ENCODE assay signal across 8 cellular contexts in the genomic region with DNA sequence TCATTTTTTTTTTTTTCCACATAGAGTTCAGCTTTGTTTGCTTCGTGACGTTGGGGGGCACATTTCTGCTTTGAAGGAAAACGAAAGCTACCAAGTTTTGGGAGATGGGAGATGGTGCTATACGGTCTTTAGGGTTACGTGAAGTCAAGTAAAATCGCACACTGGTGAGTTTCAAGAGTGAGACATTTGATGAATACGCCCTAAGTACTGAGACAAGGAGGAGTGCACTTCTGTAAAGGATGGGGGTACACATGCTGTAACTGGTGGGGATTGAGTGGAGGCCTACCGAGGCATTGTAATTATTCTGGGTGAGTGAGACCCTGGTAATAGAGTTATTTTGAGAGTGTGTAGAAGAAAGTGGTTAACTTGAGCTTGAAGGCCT. TPM values are rescaled to one million over a fixed set of nuclear protein-coding genes. Genes with fewer than 3 reads are reported as not detected.
DNase-seq lines count a peak whose midpoint lies in the region; ATAC-seq, FAIRE-seq and TF ChIP-seq lines count a peak whose summit lies in the region.

No MANE protein-coding gene starts in this region.

- FAIRE-seq in HTR-8/SVneo (lab: Jason Lieb, UNC), result no peak

- intact Hi-C loops in activated T-helper 2 cell treated with anti-CD3 and anti-CD28 coated beads, Interferon-gamma antibody, Interleukin-2, Interleukin-4, amounts not matched to agents 10 μg/mL and 5 μg/mL and 100 μg/mL, durations not matched to agents 14 hours and 24 hours and 36 hours (cut with micrococcal nuclease), result loop anchor here (2.0 kb wide), 1 partner anchor 394 kb away; the partner anchor contains the start of gene BRWD3
- intact Hi-C loops in left ventricle myocardium superior (cut with micrococcal nuclease), result no loop called here

- H3K27me3 ChIP-seq in HAP-1 (ENCODE audit: low read depth) (no peaks in the 10 kb centered on the region), skeletal muscle satellite cell (ENCODE audit: control insufficient read depth, insufficient read depth, low read length) (no peaks in the 10 kb centered on the region)

- H3K4me3 ChIP-seq in HAP-1 (peak overlapping the region; percentile 68), skeletal muscle satellite cell (ENCODE audit: low read length) (peak overlapping the region; percentile 79)

- H3K4me2 ChIP-seq in skeletal muscle satellite cell (ENCODE audit: low read length), result peak overlapping the region; percentile 74

- no peak for TF ChIP-seq CTCF in 22Rv1 (IDR thresholded peaks at IDR 0.05)

- DNase-seq in HAP-1 (ENCODE audit: low spot score in 2 of 2) (peak in 1 of 2 experiments; percentile 29), left ventricle myocardium superior (no peak), NCI-H2029 (lab: John Stamatoyannopoulos, UW) (no peak), HTR-8/SVneo (ENCODE audit: insufficient read length, low spot score) (no peak)
- no peak for DNase-seq in activated T-helper 2 cell treated with anti-CD3 and anti-CD28 coated beads, Interferon-gamma antibody, Interleukin-2, Interleukin-4, amounts not matched to agents 10 μg/mL and 5 μg/mL and 100 μg/mL, durations not matched to agents 14 hours and 24 hours and 36 hours (ENCODE audit: low spot score)

- H3K9me3 ChIP-seq in HAP-1 (no peaks in the 10 kb centered on the region), skeletal muscle satellite cell (replicated peaks; ENCODE audit: low read length) (no peaks in the 10 kb centered on the region)

- H3K36me3 Mint-ChIP-seq in activated T-helper 2 cell treated with anti-CD3 and anti-CD28 coated beads, Interferon-gamma antibody, Interleukin-2, Interleukin-4, amounts not matched to agents 10 μg/mL and 5 μg/mL and 100 μg/mL, durations not matched to agents 14 hours and 24 hours and 36 hours (ENCODE audit: low read depth), result peaks cover 20% of the 10 kb centered on the region

- peaks cover 38% of the 10 kb centered on the region for H3K4me1 Mint-ChIP-seq in activated T-helper 2 cell treated with anti-CD3 and anti-CD28 coated beads, Interferon-gamma antibody, Interleukin-2, Interleukin-4, amounts not matched to agents 10 μg/mL and 5 μg/mL and 100 μg/mL, durations not matched to agents 14 hours and 24 hours and 36 hours (ENCODE audit: low read depth)

- H3K36me3 ChIP-seq in HAP-1 (replicated peaks) (0 out of 2 replicates have a peak, but pooled peaks cover 3% of the 10 kb centered on the region), skeletal muscle satellite cell (ENCODE audit: insufficient read depth, low read length) (no peaks in the 10 kb centered on the region)

- H3K4me3 Mint-ChIP-seq in activated T-helper 2 cell treated with anti-CD3 and anti-CD28 coated beads, Interferon-gamma antibody, Interleukin-2, Interleukin-4, amounts not matched to agents 10 μg/mL and 5 μg/mL and 100 μg/mL, durations not matched to agents 14 hours and 24 hours and 36 hours (ENCODE audit: low read depth), result peak overlapping the region; percentile 100

- peak overlapping the region; percentile 99 for H3K27ac Mint-ChIP-seq in activated T-helper 2 cell treated with anti-CD3 and anti-CD28 coated beads, Interferon-gamma antibody, Interleukin-2, Interleukin-4, amounts not matched to agents 10 μg/mL and 5 μg/mL and 100 μg/mL, durations not matched to agents 14 hours and 24 hours and 36 hours

- H3K4me1 ChIP-seq in HAP-1 (peaks cover 7% of the 10 kb centered on the region; the same call in 1 of the 2 replicates), skeletal muscle satellite cell (ENCODE audit: control insufficient read depth, insufficient read depth, low read length) (no peaks in the 10 kb centered on the region)

- in situ Hi-C loops in HAP-1 (cut with MboI; ENCODE audit: low sequenced_read_pairs), result no loop called here

- no peaks in the 10 kb centered on the region for H3K9me3 Mint-ChIP-seq in activated T-helper 2 cell treated with anti-CD3 and anti-CD28 coated beads, Interferon-gamma antibody, Interleukin-2, Interleukin-4, amounts not matched to agents 10 μg/mL and 5 μg/mL and 100 μg/mL, durations not matched to agents 14 hours and 24 hours and 36 hours

- ATAC-seq in left ventricle myocardium superior (peak; percentile 41), esophagus mucosa (no peak)

- peak overlapping the region; percentile 73 for H3K27ac ChIP-seq in 22Rv1

- no peaks in the 10 kb centered on the region for H3K27me3 Mint-ChIP-seq in activated T-helper 2 cell treated with anti-CD3 and anti-CD28 coated beads, Interferon-gamma antibody, Interleukin-2, Interleukin-4, amounts not matched to agents 10 μg/mL and 5 μg/mL and 100 μg/mL, durations not matched to agents 14 hours and 24 hours and 36 hours (ENCODE audit: low read depth)

- H3K9ac ChIP-seq in skeletal muscle satellite cell (ENCODE audit: low read depth, low read length), result peak overlapping the region; percentile 90

RNA-seq across cellular contexts. Expression of gene SH3BGRL, which starts 0.5 kb away (rescaled TPM):
- total RNA-seq in activated T-helper 2 cell treated with anti-CD3 and anti-CD28 coated beads, Interferon-gamma antibody, Interleukin-2, Interleukin-4, amounts not matched to agents 10 μg/mL and 5 μg/mL and 100 μg/mL, durations not matched to agents 14 hours and 24 hours and 36 hours, result 52.8 and 53.0 TPM in 2 replicates
- total RNA-seq in left ventricle myocardium superior (25.6 TPM), esophagus mucosa (37.8 TPM)
- total RNA-seq in skeletal muscle satellite cell (2012; rRNA removed), result 34.5 and 35.6 TPM in 2 replicates

RNA-seq across cellular contexts. Expression of gene HMGN5, which starts 0.7 kb away (rescaled TPM):
- 1.3 and 2.8 TPM in 2 replicates for total RNA-seq in activated T-helper 2 cell treated with anti-CD3 and anti-CD28 coated beads, Interferon-gamma antibody, Interleukin-2, Interleukin-4, amounts not matched to agents 10 μg/mL and 5 μg/mL and 100 μg/mL, durations not matched to agents 14 hours and 24 hours and 36 hours
- total RNA-seq in left ventricle myocardium superior (2.3 TPM), esophagus mucosa (3.7 TPM)
- total RNA-seq in skeletal muscle satellite cell (2012; rRNA removed), result 1.1 and 1.3 TPM in 2 replicates
